In genomic region chr3:124846189-124846588, GRCh38 we compare ENCODE assay signal across 11 cellular contexts. TPM values are rescaled to one million over a fixed set of nuclear protein-coding genes. Genes with fewer than 3 reads are reported as not detected.
DNase-seq lines count a peak whose midpoint lies in the region; ATAC-seq and TF ChIP-seq lines count a peak whose summit lies in the region.
"Had no signal": no experiment of that assay in that cellular context is flagged by ENCODE, and none has a peak within 500 bp of the region (broad histone marks: within the 10 kb centered on the region; RNA-seq: fewer than 3 reads in every experiment).

No MANE protein-coding gene starts in this region.

- H3K4me3 Mint-ChIP-seq in osteocyte (ENCODE audit: unreplicated experiment): no peak overlapping the region
- H3K4me3 Mint-ChIP-seq in CD8-positive, alpha-beta T cell: no peak overlapping the region
- H3K4me3 Mint-ChIP-seq: memory B cell had no signal

- peaks cover 10% of the 10 kb centered on the region for H3K79me2 ChIP-seq in ACC112 (ENCODE audit: control insufficient read depth, insufficient read depth, low read length, unreplicated experiment)

- no peaks in the 10 kb centered on the region for H3K9me3 Mint-ChIP-seq in osteocyte (ENCODE audit: unreplicated experiment)
- H3K9me3 Mint-ChIP-seq in CD8-positive, alpha-beta T cell: no peaks in the 10 kb centered on the region
- H3K9me3 Mint-ChIP-seq: memory B cell had no signal

- H3K4me1 ChIP-seq in ACC112 (ENCODE audit: control insufficient read depth, insufficient read depth, low read length, unreplicated experiment): peaks cover 35% of the 10 kb centered on the region
- H3K4me1 ChIP-seq in CD8-positive, alpha-beta T cell (ENCODE audit: insufficient read depth, low read length): no peaks in the 10 kb centered on the region

- POLR2A ChIA-PET in RWPE1 (lab: Yijun Ruan, JAX; ENCODE audit: low non-redundant PET): interaction anchor here (1.3 kb wide), 1 partner anchor 40 kb away, joined by 4 read pairs; no protein-coding TSS in a partner anchor
- POLR2A ChIA-PET in CD8-positive, alpha-beta T cell (lab: Charles Lee): interaction anchor here (0.7 kb wide), 1 partner anchor 15 kb away, joined by 3 read pairs; no protein-coding TSS in a partner anchor

- no peaks in the 10 kb centered on the region for H3K27me3 ChIP-seq in ACC112 (ENCODE audit: insufficient read depth, low read length)
- no peaks in the 10 kb centered on the region for H3K27me3 ChIP-seq in CD8-positive, alpha-beta T cell (ENCODE audit: insufficient read depth, low read length)
- H3K27me3 ChIP-seq: BLaER1 treated with 17β-estradiol and CSF1 and Interleukin-3, amounts not matched to agents 10 nM and 100 nM had no signal

- H3K36me3 ChIP-seq in ACC112 (ENCODE audit: insufficient read depth, low read length): peaks cover 15% of the 10 kb centered on the region; the same call in 1 of the 2 replicates
- H3K36me3 ChIP-seq in CD8-positive, alpha-beta T cell (ENCODE audit: insufficient read depth, low read length): no peaks in the 10 kb centered on the region

- H3K4me1 Mint-ChIP-seq in osteocyte (ENCODE audit: unreplicated experiment): peaks cover 50% of the 10 kb centered on the region
- H3K4me1 Mint-ChIP-seq in CD8-positive, alpha-beta T cell (ENCODE audit: low read depth): no peaks in the 10 kb centered on the region
- H3K4me1 Mint-ChIP-seq: memory B cell had no signal

- CTCF ChIA-PET in RWPE1 (lab: Yijun Ruan, JAX): interaction anchor here (1.4 kb wide), 1 partner anchor 11 kb away, joined by 5 read pairs; no protein-coding TSS in a partner anchor
- CTCF ChIA-PET in CD8-positive, alpha-beta T cell (lab: Charles Lee): interaction anchor here (1.3 kb wide), 1 partner anchor 13 kb away, joined by 3 read pairs; no protein-coding TSS in a partner anchor

- H2AFZ ChIP-seq in ACC112 (ENCODE audit: low read length, unreplicated experiment): no peak overlapping the region

- ATAC-seq in left colon (no peak), HG03139 (IDR thresholded peaks at IDR 0.05; ENCODE audit: unreplicated experiment) (no peak)
- ATAC-seq in CD8-positive, alpha-beta T cell: no peak

- H3K27ac ChIP-seq in ACC112 (ENCODE audit: low read depth, low read length) (peak overlapping the region; percentile 77), RWPE1 (peak overlapping the region; percentile 96)
- H3K27ac ChIP-seq in CD8-positive, alpha-beta T cell (ENCODE audit: low read depth, low read length): no peak overlapping the region
- H3K27ac ChIP-seq: BLaER1 treated with 17β-estradiol and CSF1 and Interleukin-3, amounts not matched to agents 10 nM and 100 nM had no signal

- H3K4me3 ChIP-seq in ACC112 (ENCODE audit: low read depth, low read length): no peak overlapping the region
- H3K4me3 ChIP-seq in CD8-positive, alpha-beta T cell (ENCODE audit: low read depth, low read length): no peak overlapping the region
- H3K4me3 ChIP-seq: BLaER1 treated with 17β-estradiol and CSF1 and Interleukin-3, amounts not matched to agents 10 nM and 100 nM had no signal

- H3K36me3 Mint-ChIP-seq in osteocyte (ENCODE audit: unreplicated experiment): peaks cover 46% of the 10 kb centered on the region
- H3K36me3 Mint-ChIP-seq in CD8-positive, alpha-beta T cell: no peaks in the 10 kb centered on the region
- H3K36me3 Mint-ChIP-seq: memory B cell had no signal

- intact Hi-C loops in left colon (cut with DNase I, micrococcal nuclease): no loop called here
- intact Hi-C loops in CD8-positive, alpha-beta T cell (cut with DNase I, micrococcal nuclease): no loop called here

- TF ChIP-seq CTCF in RWPE1 (conservative IDR thresholded peaks at IDR 0.05; ENCODE audit: low read depth) (no peak), osteocyte (IDR thresholded peaks at IDR 0.05) (no peak)
- no peak for TF ChIP-seq CTCF in CD8-positive, alpha-beta T cell (IDR thresholded peaks at IDR 0.05)

- DNase-seq in RWPE1 (ENCODE audit: low spot score) (no peak), fibroblast of gingiva (ENCODE audit: low read depth) (peak; percentile 87), osteocyte (ENCODE audit: extremely low spot score, unreplicated experiment) (no peak), left colon (no peak), ACHN (no peak)
- no peak for DNase-seq in CD8-positive, alpha-beta T cell
- DNase-seq: NCI-H774 had no signal

- in situ Hi-C loops in ACHN (cut with HindIII; ENCODE audit: low pct_ligation_motif_present, low pct_unique_long_range_greater_than_20kb, low sequenced_read_pairs): no loop called here

- peak overlapping the region; percentile 72 for H3K27ac Mint-ChIP-seq in osteocyte (ENCODE audit: unreplicated experiment)
- H3K27ac Mint-ChIP-seq in CD8-positive, alpha-beta T cell: no peak overlapping the region
- H3K27ac Mint-ChIP-seq: memory B cell had no signal

- H3K27me3 Mint-ChIP-seq in osteocyte (ENCODE audit: unreplicated experiment): no peaks in the 10 kb centered on the region
- H3K27me3 Mint-ChIP-seq in CD8-positive, alpha-beta T cell (ENCODE audit: low read depth): peaks cover 2% of the 10 kb centered on the region

- H3K9me3 ChIP-seq in CD8-positive, alpha-beta T cell (ENCODE audit: low read length): no peaks in the 10 kb centered on the region
- H3K9me3 ChIP-seq: BLaER1 treated with 17β-estradiol and CSF1 and Interleukin-3, amounts not matched to agents 10 nM and 100 nM had no signal

RNA-seq across cellular contexts. Expression of gene ITGB5, which starts 41.0 kb away (rescaled TPM):
- total RNA-seq in osteocyte (419 and 441 TPM in 2 replicates), left colon (100 to 1,000 TPM in 1 of 2 donors, 10 to 100 TPM in 1; 93.0 to 103 TPM)
- total RNA-seq in CD8-positive, alpha-beta T cell: under 1 TPM in 1 of 2 experiments, not detected in 1; 0.56 TPM

Comparison
In these comparisons a context has a peak if more than half of its experiments do, and no peak if none do; other contexts are left out.
1. RNA of gene ITGB5, which starts 41.0 kb away (total RNA-seq): 419 to 441 TPM in osteocyte and 93.0 to 103 TPM in left colon; 0.56 TPM in CD8-positive, alpha-beta T cell; every median in the first group is over 10 times any median in the second.